26 cellular contexts compared by ENCODE assay signal in genomic region chr1:164777518-164777917, GRCh38.
DNase-seq lines count a peak whose midpoint lies in the region; ATAC-seq, FAIRE-seq and TF ChIP-seq lines count a peak whose summit lies in the region.
"Had no signal": no experiment of that assay in that cellular context is flagged by ENCODE, and none has a peak within 500 bp of the region (broad histone marks: within the 10 kb centered on the region; RNA-seq: fewer than 3 reads in every experiment).

No MANE protein-coding gene starts in this region.

- H3K27ac Mint-ChIP-seq in nephron: peak overlapping the region; percentile 69 to 96 (median 93)
- H3K27ac Mint-ChIP-seq: CD4-positive, CD25-positive, alpha-beta regulatory T cell; GM23338; H9; HFFc6; T-cell had no signal

- intact Hi-C loops in pancreas (cut with DNase I): no loop called here

- no peaks in the 10 kb centered on the region for H3K36me3 ChIP-seq in pancreas

- no peak for ATAC-seq in pancreas
- ATAC-seq: GM23338, K562, Panc1, T-cell had no signal

- WGBS in pancreas, 2 donors: 59% methylated on average over 2 of the region's 2 CpGs

- H3K27me3 Mint-ChIP-seq in nephron (ENCODE audit: low read depth): no peaks in the 10 kb centered on the region
- H3K27me3 Mint-ChIP-seq: CD4-positive, CD25-positive, alpha-beta regulatory T cell had no signal

- peaks cover 74 to 86% (median 81%) of the 10 kb centered on the region in 3 donors for H3K4me1 ChIP-seq in pancreas
- H3K4me1 ChIP-seq: BLaER1 had no signal

- no peak for FAIRE-seq in pancreas (lab: Jason Lieb, UNC)
- FAIRE-seq: HTR-8/SVneo, K562 had no signal

- peaks cover 12% of the 10 kb centered on the region for H3K36me3 Mint-ChIP-seq in nephron (ENCODE audit: low read depth)
- H3K36me3 Mint-ChIP-seq: CD4-positive, CD25-positive, alpha-beta regulatory T cell; T-cell had no signal

- H3K9me3 ChIP-seq in pancreas: no peaks in the 10 kb centered on the region
- H3K9me3 ChIP-seq: BLaER1 had no signal

- peaks cover 80% of the 10 kb centered on the region for H3K4me1 Mint-ChIP-seq in nephron
- H3K4me1 Mint-ChIP-seq: CD4-positive, CD25-positive, alpha-beta regulatory T cell; T-cell had no signal

- TF ChIP-seq CTCF in nephron (IDR thresholded peaks at IDR 0.05; ENCODE audit: unreplicated experiment in 3 of 3) (no peak), pancreas (IDR thresholded peaks at IDR 0.05) (no peak)

- no peak overlapping the region for H3K4me3 ChIP-seq in pancreas
- H3K4me3 ChIP-seq: BLaER1, GM23338, K562 had no signal

- H3K9me3 Mint-ChIP-seq in nephron: no peaks in the 10 kb centered on the region
- H3K9me3 Mint-ChIP-seq: GM23338, H9, HFFc6, T-cell had no signal

- no peaks in the 10 kb centered on the region for H3K27me3 ChIP-seq in pancreas
- H3K27me3 ChIP-seq: BLaER1 had no signal

- H3K27ac ChIP-seq in pancreas: peak overlapping the region in 2 of 4 donors; percentile 37
- H3K27ac ChIP-seq: BLaER1, RWPE1 had no signal

- no peak overlapping the region for H3K4me3 Mint-ChIP-seq in nephron
- H3K4me3 Mint-ChIP-seq: CD4-positive, CD25-positive, alpha-beta regulatory T cell; GM23338; H9; HFFc6; T-cell had no signal

- DNase-seq in NCI-H2107 treated with DMSO at 0.1 percent for 48 hours (lab: John Stamatoyannopoulos, UW; ENCODE audit: unreplicated experiment) (peak; percentile 24), NCI-H2107 (lab: John Stamatoyannopoulos, UW) (no peak), NCI-H748 treated with DMSO at 0.1 percent for 48 hours (lab: John Stamatoyannopoulos, UW) (peak; percentile 25), GM03348 (ENCODE audit: low spot score) (no peak), pancreas (no peak), NCI-H2029 (lab: John Stamatoyannopoulos, UW) (no peak)
- DNase-seq: CD4-positive, CD25-positive, alpha-beta regulatory T cell; COR-L47; DND-41; H9; HFFc6; Kasumi-1; NCI-H1105; NCI-H1436 treated with DMSO at 0.1 percent for 48 hours; NCI-H187 treated with DMSO at 0.1 percent for 48 hours; NCI-H2227 treated with DMSO at 0.1 percent for 48 hours; NCI-H524; SHP77; T-cell had no signal

Comparison
In these comparisons a context has a peak if more than half of its experiments do, and no peak if none do; other contexts are left out.
1. DNase-seq: peak in NCI-H2107 treated with DMSO at 0.1 percent for 48 hours (single experiment) and NCI-H748 treated with DMSO at 0.1 percent for 48 hours (single experiment); none in NCI-H2107 (single experiment), GM03348 (single experiment), pancreas (0 of 6) and NCI-H2029 (single experiment).